In genomic region chr5:141615991-141616715, GRCh38 we compare ENCODE assay signal across 10 cellular contexts. TPM values are rescaled to one million over a fixed set of nuclear protein-coding genes. Genes with fewer than 3 reads are reported as not detected.
A peak's percentile ranks its signal among the peaks of the same experiment; 100 is the strongest.
DNase-seq lines count a peak whose midpoint lies in the region; ATAC-seq and TF ChIP-seq lines count a peak whose summit lies in the region.
"Had no signal": no experiment of that assay in that cellular context is flagged by ENCODE, and none has a peak within 500 bp of the region (broad histone marks: within the 10 kb centered on the region; RNA-seq: fewer than 3 reads in every experiment).

No MANE protein-coding gene starts in this region.

- peaks cover 11% of the 10 kb centered on the region for H4K20me1 ChIP-seq in hepatocyte (ENCODE audit: insufficient read depth, poor library complexity, severe bottlenecking)

- 73% methylated on average over 9 of the region's 9 CpGs for WGBS in hepatocyte (ENCODE audit: low lambda C conversion rate, missing lambda C conversion rate)

- H3K27ac ChIP-seq in hepatocyte = peak overlapping the region; percentile 96
- H3K27ac ChIP-seq in thoracic aorta = peak overlapping the region in 1 of 2 donors; percentile 95

- H3K4me1 Mint-ChIP-seq in activated CD4-positive, alpha-beta memory T cell treated with anti-CD3 and anti-CD28 coated beads for 36 hours (ENCODE audit: low read depth) = peaks cover 61% of the 10 kb centered on the region

- H3K4me3 ChIP-seq in hepatocyte (no peak overlapping the region), thoracic aorta (peak overlapping the region; percentile 94)

- no peaks in the 10 kb centered on the region for H3K9me3 ChIP-seq in hepatocyte (ENCODE audit: low read depth)
- H3K9me3 ChIP-seq in thoracic aorta = no peaks in the 10 kb centered on the region
- H3K9me3 ChIP-seq: BE2C had no signal

- peaks cover 62% of the 10 kb centered on the region for H3K79me2 ChIP-seq in hepatocyte

- H3K36me3 Mint-ChIP-seq in activated CD4-positive, alpha-beta memory T cell treated with anti-CD3 and anti-CD28 coated beads for 36 hours = peaks cover 22% of the 10 kb centered on the region

- H3K4me1 ChIP-seq in hepatocyte (ENCODE audit: insufficient read depth) = peaks cover 12% of the 10 kb centered on the region
- peaks cover 19 to 45% of the 10 kb centered on the region in 2 donors for H3K4me1 ChIP-seq in thoracic aorta (ENCODE audit: control insufficient read depth in 1 of 2, low read depth in 2 of 2)

- H3K27me3 Mint-ChIP-seq in activated CD4-positive, alpha-beta memory T cell treated with anti-CD3 and anti-CD28 coated beads for 36 hours = no peaks in the 10 kb centered on the region

- CTCF ChIA-PET in activated CD4-positive, alpha-beta memory T cell treated with anti-CD3 and anti-CD28 coated beads for 36 hours (lab: Charles Lee) = interaction anchor here (0.6 to 12.8 kb wide), 10 partner anchors 8 to 52 kb away, joined by 3 to 364 read pairs (median 15); partner anchors contain the start of genes HDAC3 and RELL2

- DNase-seq in activated naive CD4-positive, alpha-beta T cell treated with Interleukin-2 at 50 U/mL for 16 hours = peak; percentile 18
- no peak for DNase-seq in activated naive CD4-positive, alpha-beta T cell (lab: John Stamatoyannopoulos, UW)
- DNase-seq in activated CD4-positive, alpha-beta memory T cell treated with anti-CD3 and anti-CD28 coated beads for 36 hours = no peak
- DNase-seq in hepatocyte (ENCODE audit: low spot score) = no peak
- DNase-seq in thoracic aorta (ENCODE audit: low spot score) = no peak
- DNase-seq in anterior cingulate cortex (lab: John Stamatoyannopoulos, UW) = no peak
- DNase-seq in AG20443 (ENCODE audit: low spot score) = no peak
- no peak for DNase-seq in MV-4-11 (lab: John Stamatoyannopoulos, UW)
- DNase-seq: BE2C had no signal

- no peak overlapping the region for H2AFZ ChIP-seq in hepatocyte

- intact Hi-C loops in activated CD4-positive, alpha-beta memory T cell treated with anti-CD3 and anti-CD28 coated beads for 36 hours (cut with micrococcal nuclease) = loop anchor here (10.0 kb wide), 1 partner anchor 479 kb away; no protein-coding TSS in a partner anchor

- peak overlapping the region; percentile 91 for H3K4me3 Mint-ChIP-seq in activated CD4-positive, alpha-beta memory T cell treated with anti-CD3 and anti-CD28 coated beads for 36 hours

- no peak for ATAC-seq in thoracic aorta (ENCODE audit: insufficient number of reproducible peaks, low FRiP score, low read depth)
- ATAC-seq: activated CD4-positive, CD25-positive, alpha-beta regulatory T cell treated with anti-CD3 and anti-CD28 coated beads, Interleukin-2, amount 50 U/mL, for 24 hours had no signal

- H3K36me3 ChIP-seq in hepatocyte (replicated peaks; ENCODE audit: insufficient read depth, low read depth) = no peaks in the 10 kb centered on the region
- peaks cover 3% of the 10 kb centered on the region for H3K36me3 ChIP-seq in thoracic aorta

- no peak for TF ChIP-seq CTCF in hepatocyte (IDR thresholded peaks at IDR 0.05; ENCODE audit: poor library complexity)
- no peak for TF ChIP-seq CTCF in thoracic aorta (IDR thresholded peaks at IDR 0.05)

- H3K9me2 ChIP-seq in hepatocyte (replicated peaks; ENCODE audit: insufficient read depth) = no peaks in the 10 kb centered on the region

- H3K27me3 ChIP-seq in hepatocyte (no peaks in the 10 kb centered on the region), thoracic aorta (replicated peaks; ENCODE audit: insufficient read depth) (no peaks in the 10 kb centered on the region)
- H3K27me3 ChIP-seq: BE2C had no signal

- H3K4me2 ChIP-seq in hepatocyte = peak overlapping the region; percentile 78

- H3K9me3 Mint-ChIP-seq in activated CD4-positive, alpha-beta memory T cell treated with anti-CD3 and anti-CD28 coated beads for 36 hours = no peaks in the 10 kb centered on the region

- POLR2A ChIA-PET in activated CD4-positive, alpha-beta memory T cell treated with anti-CD3 and anti-CD28 coated beads for 36 hours (lab: Charles Lee) = interaction anchor here (1.9 to 6.6 kb wide), 4 partner anchors 7 to 24 kb away, joined by 7 to 51 read pairs (median 27); partner anchors contain the start of genes HDAC3 and RELL2

- H3K27ac Mint-ChIP-seq in activated CD4-positive, alpha-beta memory T cell treated with anti-CD3 and anti-CD28 coated beads for 36 hours = peak overlapping the region; percentile 98

RNA-seq across cellular contexts. Expression of gene DIAPH1, which starts 2.6 kb away (rescaled TPM):
- 100 to 1,000 TPM; 225 to 227 TPM for total RNA-seq in activated CD4-positive, alpha-beta memory T cell treated with anti-CD3 and anti-CD28 coated beads for 36 hours
- 37.7 and 62.4 TPM in 2 replicates for total RNA-seq in hepatocyte
- 56.6 and 59.0 TPM in 2 replicates for polyA plus RNA-seq in hepatocyte
- 10 to 100 TPM; 91.0 to 93.1 TPM for total RNA-seq in thoracic aorta

RNA-seq across cellular contexts. Expression of gene HDAC3, which starts 20.5 kb away (rescaled TPM):
- 10 to 100 TPM; 65.2 to 71.5 TPM for total RNA-seq in activated CD4-positive, alpha-beta memory T cell treated with anti-CD3 and anti-CD28 coated beads for 36 hours
- 50.1 and 53.5 TPM in 2 replicates for total RNA-seq in hepatocyte
- 74.0 and 81.9 TPM in 2 replicates for polyA plus RNA-seq in hepatocyte
- total RNA-seq in thoracic aorta = 10 to 100 TPM; 53.5 to 56.2 TPM

RNA-seq across cellular contexts. Expression of gene RELL2, which starts 20.6 kb away (rescaled TPM):
- total RNA-seq in activated CD4-positive, alpha-beta memory T cell treated with anti-CD3 and anti-CD28 coated beads for 36 hours = 10 to 100 TPM; 17.8 to 17.9 TPM
- total RNA-seq in hepatocyte (7.6 and 16.9 TPM in 2 replicates), thoracic aorta (1 to 10 TPM; 1.6 to 3.2 TPM)
- 17.3 and 19.9 TPM in 2 replicates for polyA plus RNA-seq in hepatocyte

RNA-seq across cellular contexts. Expression of gene FCHSD1, which starts 35.1 kb away (rescaled TPM):
- 10 to 100 TPM; 40.1 to 46.0 TPM for total RNA-seq in activated CD4-positive, alpha-beta memory T cell treated with anti-CD3 and anti-CD28 coated beads for 36 hours
- total RNA-seq in hepatocyte = 14.1 and 18.0 TPM in 2 replicates
- 25.9 and 27.4 TPM in 2 replicates for polyA plus RNA-seq in hepatocyte
- total RNA-seq in thoracic aorta = 10 to 100 TPM; 42.6 to 47.0 TPM
